Comparison of ENCODE assay signal across 1 cellular context in the genomic region with DNA sequence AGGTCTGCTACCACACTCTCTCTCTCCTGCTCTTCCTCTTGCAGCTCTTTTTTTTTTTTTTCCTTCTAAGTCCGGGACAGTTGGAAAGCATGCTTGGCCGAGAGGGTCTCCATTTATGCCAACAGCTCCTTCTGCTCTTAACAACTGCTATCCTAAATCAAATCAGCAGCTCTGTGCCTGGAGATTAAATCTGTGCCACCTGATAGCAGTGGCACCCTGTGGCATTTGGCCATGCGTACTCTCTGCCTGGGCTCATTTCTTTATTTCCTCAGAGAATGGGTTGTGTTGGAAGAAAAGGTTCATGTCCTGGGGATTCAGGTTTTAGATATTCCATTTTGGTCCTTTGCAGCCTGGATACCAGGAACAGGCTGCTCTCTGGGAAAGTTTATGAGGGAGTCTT.
TF ChIP-seq lines count a peak whose summit lies in the region.

No MANE protein-coding gene starts in this region.

TF ChIP-seq in WTC11, 78 proteins besides CTCF, POLR2A, EP300 and RAD21 (continued from another document):
- TF ChIP-seq, protein P1, sequence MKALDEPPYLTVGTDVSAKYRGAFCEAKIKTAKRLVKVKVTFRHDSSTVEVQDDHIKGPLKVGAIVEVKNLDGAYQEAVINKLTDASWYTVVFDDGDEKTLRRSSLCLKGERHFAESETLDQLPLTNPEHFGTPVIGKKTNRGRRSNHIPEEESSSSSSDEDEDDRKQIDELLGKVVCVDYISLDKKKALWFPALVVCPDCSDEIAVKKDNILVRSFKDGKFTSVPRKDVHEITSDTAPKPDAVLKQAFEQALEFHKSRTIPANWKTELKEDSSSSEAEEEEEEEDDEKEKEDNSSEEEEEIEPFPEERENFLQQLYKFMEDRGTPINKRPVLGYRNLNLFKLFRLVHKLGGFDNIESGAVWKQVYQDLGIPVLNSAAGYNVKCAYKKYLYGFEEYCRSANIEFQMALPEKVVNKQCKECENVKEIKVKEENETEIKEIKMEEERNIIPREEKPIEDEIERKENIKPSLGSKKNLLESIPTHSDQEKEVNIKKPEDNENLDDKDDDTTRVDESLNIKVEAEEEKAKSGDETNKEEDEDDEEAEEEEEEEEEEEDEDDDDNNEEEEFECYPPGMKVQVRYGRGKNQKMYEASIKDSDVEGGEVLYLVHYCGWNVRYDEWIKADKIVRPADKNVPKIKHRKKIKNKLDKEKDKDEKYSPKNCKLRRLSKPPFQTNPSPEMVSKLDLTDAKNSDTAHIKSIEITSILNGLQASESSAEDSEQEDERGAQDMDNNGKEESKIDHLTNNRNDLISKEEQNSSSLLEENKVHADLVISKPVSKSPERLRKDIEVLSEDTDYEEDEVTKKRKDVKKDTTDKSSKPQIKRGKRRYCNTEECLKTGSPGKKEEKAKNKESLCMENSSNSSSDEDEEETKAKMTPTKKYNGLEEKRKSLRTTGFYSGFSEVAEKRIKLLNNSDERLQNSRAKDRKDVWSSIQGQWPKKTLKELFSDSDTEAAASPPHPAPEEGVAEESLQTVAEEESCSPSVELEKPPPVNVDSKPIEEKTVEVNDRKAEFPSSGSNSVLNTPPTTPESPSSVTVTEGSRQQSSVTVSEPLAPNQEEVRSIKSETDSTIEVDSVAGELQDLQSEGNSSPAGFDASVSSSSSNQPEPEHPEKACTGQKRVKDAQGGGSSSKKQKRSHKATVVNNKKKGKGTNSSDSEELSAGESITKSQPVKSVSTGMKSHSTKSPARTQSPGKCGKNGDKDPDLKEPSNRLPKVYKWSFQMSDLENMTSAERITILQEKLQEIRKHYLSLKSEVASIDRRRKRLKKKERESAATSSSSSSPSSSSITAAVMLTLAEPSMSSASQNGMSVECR (CRISPR knock-in tag; IDR thresholded peaks at IDR 0.05; ENCODE audit: borderline replicate concordance), result no peak
- TF ChIP-seq TEAD1 (CRISPR knock-in tag; IDR thresholded peaks at IDR 0.05), result no peak
- TF ChIP-seq TP53 (CRISPR knock-in tag; IDR thresholded peaks at IDR 0.05), result no peak
- TF ChIP-seq, protein P2, sequence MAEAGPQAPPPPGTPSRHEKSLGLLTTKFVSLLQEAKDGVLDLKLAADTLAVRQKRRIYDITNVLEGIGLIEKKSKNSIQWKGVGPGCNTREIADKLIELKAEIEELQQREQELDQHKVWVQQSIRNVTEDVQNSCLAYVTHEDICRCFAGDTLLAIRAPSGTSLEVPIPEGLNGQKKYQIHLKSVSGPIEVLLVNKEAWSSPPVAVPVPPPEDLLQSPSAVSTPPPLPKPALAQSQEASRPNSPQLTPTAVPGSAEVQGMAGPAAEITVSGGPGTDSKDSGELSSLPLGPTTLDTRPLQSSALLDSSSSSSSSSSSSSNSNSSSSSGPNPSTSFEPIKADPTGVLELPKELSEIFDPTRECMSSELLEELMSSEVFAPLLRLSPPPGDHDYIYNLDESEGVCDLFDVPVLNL (CRISPR knock-in tag; IDR thresholded peaks at IDR 0.05; ENCODE audit: borderline replicate concordance, low read depth), result no peak
- no peak for TF ChIP-seq ZNF121 (CRISPR knock-in tag; IDR thresholded peaks at IDR 0.05)
- no peak for TF ChIP-seq TCF7 (CRISPR knock-in tag; IDR thresholded peaks at IDR 0.05; ENCODE audit: low read depth)
